8 cellular contexts compared by ENCODE assay signal in the genomic region with DNA sequence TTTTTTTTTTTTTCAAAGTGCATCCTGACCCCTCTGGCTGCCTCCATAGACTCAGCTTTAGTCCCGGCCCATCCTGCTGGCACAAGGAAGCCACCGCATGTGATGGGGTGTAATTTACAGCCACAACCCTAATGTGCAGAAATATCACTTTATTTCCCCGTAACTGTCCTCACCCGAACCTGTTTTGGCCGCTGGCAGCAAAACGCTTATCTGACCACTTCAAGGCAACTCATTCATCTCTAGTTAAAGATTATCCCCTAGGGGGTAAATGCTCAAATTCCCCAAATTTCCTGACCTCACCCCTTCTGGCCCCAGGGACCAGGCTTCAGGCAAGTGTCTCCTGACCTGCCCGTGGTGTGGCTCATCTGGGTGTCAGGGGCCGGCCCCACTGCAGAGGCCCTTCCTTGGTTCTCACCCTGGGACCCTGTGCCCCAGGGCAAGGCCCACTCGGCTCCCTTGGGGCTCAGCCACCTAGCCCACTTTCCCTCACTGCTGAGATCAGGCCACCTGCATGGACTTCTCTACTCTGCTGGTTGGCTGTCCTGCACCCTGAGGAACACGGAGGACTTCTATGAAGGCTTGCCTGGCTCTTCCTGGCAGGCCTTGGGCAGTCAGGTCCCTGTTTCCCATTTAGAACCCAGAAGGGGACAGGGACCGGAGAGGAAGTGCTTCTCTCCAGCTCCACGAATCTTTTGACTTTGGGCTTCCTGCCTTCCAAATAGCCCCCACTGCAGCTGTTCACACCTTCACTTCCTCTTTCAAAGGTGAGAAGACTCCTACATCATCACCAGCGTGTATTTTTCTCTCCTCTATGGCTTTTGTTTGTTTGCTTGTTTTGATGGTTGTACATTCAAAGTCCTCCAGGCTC. TPM values are rescaled to one million over a fixed set of nuclear protein-coding genes. Genes with fewer than 3 reads are reported as not detected.
DNase-seq lines count a peak whose midpoint lies in the region; ATAC-seq and TF ChIP-seq lines count a peak whose summit lies in the region.

No MANE protein-coding gene starts in this region.

- peaks cover 23% of the 10 kb centered on the region for H3K4me1 Mint-ChIP-seq in activated CD4-positive, alpha-beta T cell treated with anti-CD3 and anti-CD28 coated beads, Interleukin-2, amount 10 ng/mL, durations not matched to agents 7 days and 5 days
- peaks cover 22% of the 10 kb centered on the region for H3K4me1 Mint-ChIP-seq in activated naive CD8-positive, alpha-beta T cell (ENCODE audit: low read depth)

- H3K4me1 ChIP-seq in muscle layer of duodenum (ENCODE audit: control insufficient read depth in 1 of 2, insufficient read depth in 2 of 2, low read length in 2 of 2): peaks cover 0 to 11% of the 10 kb centered on the region in 2 donors
- H3K4me1 ChIP-seq in gastroesophageal sphincter: peaks cover 0 to 12% (median 3%) of the 10 kb centered on the region in 3 donors

- no peak for DNase-seq in activated CD4-positive, alpha-beta T cell treated with anti-CD3 and anti-CD28 coated beads, Interleukin-2, amount 10 ng/mL, durations not matched to agents 7 days and 5 days
- DNase-seq in activated CD4-positive, alpha-beta T cell treated with anti-CD3 and anti-CD28 coated beads for 48 hours: no peak
- DNase-seq in foreskin melanocyte: no peak

- CTCF ChIA-PET in activated CD4-positive, alpha-beta T cell treated with anti-CD3 and anti-CD28 coated beads, Interleukin-2, amount 10 ng/mL, durations not matched to agents 7 days and 5 days (lab: Charles Lee): interaction anchor here (0.6 to 1.7 kb wide), 28 partner anchors 7 to 677 kb away, joined by 3 to 14 read pairs (median 4); no protein-coding TSS in a partner anchor

- H3K4me3 ChIP-seq in muscle layer of duodenum (ENCODE audit: low read depth in 1 of 2, low read length in 2 of 2) (peak overlapping the region; percentile 44 to 55), gastroesophageal sphincter (peak overlapping the region in 1 of 2 donors; percentile 40)

- peak; percentile 40 for ATAC-seq in HG02981 (IDR thresholded peaks at IDR 0.05; ENCODE audit: unreplicated experiment)
- ATAC-seq in HG02588 (IDR thresholded peaks at IDR 0.05; ENCODE audit: unreplicated experiment): no peak
- no peak for ATAC-seq in gastroesophageal sphincter

- 57 to 79% methylated on average over 2 to 7 of the region's 13 CpGs for WGBS in gastroesophageal sphincter (ENCODE audit: low coverage in 1 of 2), 2 donors

- POLR2A ChIA-PET in activated CD4-positive, alpha-beta T cell treated with anti-CD3 and anti-CD28 coated beads, Interleukin-2, amount 10 ng/mL, durations not matched to agents 7 days and 5 days (lab: Charles Lee): interaction anchor here (1.1 kb wide), 1 partner anchor 256 kb away, joined by 3 read pairs; no protein-coding TSS in a partner anchor

- TF ChIP-seq EP300 in gastroesophageal sphincter (IDR thresholded peaks at IDR 0.05): no peak

- H3K9me3 Mint-ChIP-seq in activated CD4-positive, alpha-beta T cell treated with anti-CD3 and anti-CD28 coated beads, Interleukin-2, amount 10 ng/mL, durations not matched to agents 7 days and 5 days: no peaks in the 10 kb centered on the region
- H3K9me3 Mint-ChIP-seq in activated naive CD8-positive, alpha-beta T cell (ENCODE audit: low read depth): no peaks in the 10 kb centered on the region

- no peak overlapping the region for H3K27ac ChIP-seq in muscle layer of duodenum (ENCODE audit: low read length)
- no peak overlapping the region for H3K27ac ChIP-seq in gastroesophageal sphincter

- TF ChIP-seq CTCF in gastroesophageal sphincter (IDR thresholded peaks at IDR 0.05): no peak

- H3K27me3 ChIP-seq in muscle layer of duodenum (ENCODE audit: low read depth, low read length): no peaks in the 10 kb centered on the region
- H3K27me3 ChIP-seq in gastroesophageal sphincter: peaks cover 5% of the 10 kb centered on the region

- peak overlapping the region; percentile 37 for H3K4me3 Mint-ChIP-seq in activated CD4-positive, alpha-beta T cell treated with anti-CD3 and anti-CD28 coated beads, Interleukin-2, amount 10 ng/mL, durations not matched to agents 7 days and 5 days
- H3K4me3 Mint-ChIP-seq in activated naive CD8-positive, alpha-beta T cell: peak overlapping the region; percentile 83

- H3K9me3 ChIP-seq in muscle layer of duodenum (ENCODE audit: control insufficient read depth in 1 of 2, low read length in 2 of 2): no peaks in the 10 kb centered on the region
- no peaks in the 10 kb centered on the region for H3K9me3 ChIP-seq in gastroesophageal sphincter

- H3K36me3 ChIP-seq in muscle layer of duodenum (ENCODE audit: control insufficient read depth in 1 of 2, insufficient read depth in 2 of 2, low read length in 2 of 2) (no peaks in the 10 kb centered on the region), gastroesophageal sphincter (no peaks in the 10 kb centered on the region)

- peaks cover 10% of the 10 kb centered on the region for H3K27me3 Mint-ChIP-seq in activated CD4-positive, alpha-beta T cell treated with anti-CD3 and anti-CD28 coated beads, Interleukin-2, amount 10 ng/mL, durations not matched to agents 7 days and 5 days
- H3K27me3 Mint-ChIP-seq in activated naive CD8-positive, alpha-beta T cell: peaks cover 4% of the 10 kb centered on the region

- H3K36me3 Mint-ChIP-seq in activated CD4-positive, alpha-beta T cell treated with anti-CD3 and anti-CD28 coated beads, Interleukin-2, amount 10 ng/mL, durations not matched to agents 7 days and 5 days (ENCODE audit: low read depth): no peaks in the 10 kb centered on the region
- no peaks in the 10 kb centered on the region for H3K36me3 Mint-ChIP-seq in activated naive CD8-positive, alpha-beta T cell

- no peak for TF ChIP-seq POLR2A in gastroesophageal sphincter (IDR thresholded peaks at IDR 0.05)

- peak overlapping the region; percentile 34 for H3K27ac Mint-ChIP-seq in activated CD4-positive, alpha-beta T cell treated with anti-CD3 and anti-CD28 coated beads, Interleukin-2, amount 10 ng/mL, durations not matched to agents 7 days and 5 days
- H3K27ac Mint-ChIP-seq in activated naive CD8-positive, alpha-beta T cell: peak overlapping the region; percentile 6

RNA-seq across cellular contexts. Expression of a gene that starts 53.3 kb away (rescaled TPM):
- total RNA-seq in activated CD4-positive, alpha-beta T cell treated with anti-CD3 and anti-CD28 coated beads, Interleukin-2, amount 10 ng/mL, durations not matched to agents 7 days and 5 days: not detected
- 10 to 100 TPM in 1 of 4 donors, 1 to 10 TPM in 3; 2.5 to 17.1 (median 5.4) TPM for total RNA-seq in gastroesophageal sphincter
